Comparison of ENCODE assay signal across 15 cellular contexts in the genomic region with DNA sequence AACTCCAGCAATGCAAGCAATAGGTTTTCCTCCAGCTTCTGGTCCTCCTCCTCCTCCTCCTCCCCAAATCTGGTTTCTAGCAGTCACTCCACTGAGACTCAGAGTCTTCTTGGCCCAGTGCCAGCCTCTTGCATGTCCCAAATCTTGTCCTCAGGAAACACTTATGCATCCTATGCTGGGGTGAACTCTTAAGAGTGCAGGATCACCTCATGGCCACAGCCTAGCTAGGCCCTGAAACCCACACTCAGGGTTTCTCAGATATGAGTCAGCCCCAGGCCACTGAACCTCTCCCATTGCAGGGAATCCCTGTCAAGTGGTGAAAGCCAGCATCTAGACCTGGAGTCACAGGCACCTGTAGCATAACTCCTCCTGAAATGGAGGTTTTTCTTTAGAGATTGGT. TPM values are rescaled to one million over a fixed set of nuclear protein-coding genes. Genes with fewer than 3 reads are reported as not detected.
DNase-seq lines count a peak whose midpoint lies in the region; ATAC-seq, FAIRE-seq and TF ChIP-seq lines count a peak whose summit lies in the region.
"Not testable (repeated sequence)": the region's sequence is repeated elsewhere in the genome, so short reads cannot be mapped to it uniquely, and the experiment has no call there.
"Had no signal": no experiment of that assay in that cellular context is flagged by ENCODE, and none has a peak within 500 bp of the region (broad histone marks: within the 10 kb centered on the region; RNA-seq: fewer than 3 reads in every experiment).

No MANE protein-coding gene starts in this region.

- SMC1A ChIA-PET in GM12878 (lab: Charles Lee; ENCODE audit: uncharacterized antibody, unreplicated experiment), result not testable (repeated sequence)

- not testable (repeated sequence) for H3K4me1 Mint-ChIP-seq in T-helper 17 cell

- H3K27me3 ChIP-seq in GM12878 (replicated peaks in 1 of 2; ENCODE audit: control insufficient read depth in 2 of 2, insufficient read depth in 2 of 2, low read length in 1 of 2); foreskin keratinocyte: not testable (repeated sequence)

- not testable (repeated sequence) for TF ChIP-seq RAD21 in GM12878 (IDR thresholded peaks at IDR 0.05; ENCODE audit: insufficient read depth, low read depth, low read length)

- not testable (repeated sequence) for H3K4me3 Mint-ChIP-seq in T-helper 17 cell

- TF ChIP-seq CTCF in GM12878 (IDR thresholded peaks at IDR 0.05 in 2 of 3, conservative IDR thresholded peaks at IDR 0.05 in 1 of 3; ENCODE audit: control insufficient read depth in 2 of 3, extremely low read depth in 1 of 3, insufficient read depth in 1 of 3, low read depth in 3 of 3, low read length in 3 of 3); foreskin keratinocyte (conservative IDR thresholded peaks at IDR 0.05): not testable (repeated sequence)

- not testable (repeated sequence) for H3K36me3 ChIP-seq in GM12878 (ENCODE audit: control insufficient read depth in 2 of 2, insufficient read depth in 2 of 2, low read length in 1 of 2)

- not testable (repeated sequence) for BruUV-seq in GM12878 (replicated peaks; lab: Mats Ljungman, UMichigan)

- not testable (repeated sequence) for H3K9me3 ChIP-seq in T-helper 17 cell (ENCODE audit: control insufficient read depth, low read length, poor library complexity, severe bottlenecking); GM12878 (replicated peaks; ENCODE audit: control insufficient read depth, insufficient read depth, low read length)

- TF ChIP-seq POLR2A in H54 (IDR thresholded peaks at IDR 0.05; ENCODE audit: low read depth, low read length); GM12878 (IDR thresholded peaks at IDR 0.05; ENCODE audit: low read depth, low read length): not testable (repeated sequence)

- H3K79me2 ChIP-seq in GM12878 (ENCODE audit: control insufficient read depth, insufficient read depth, low read length), result not testable (repeated sequence)

- RAD21 ChIA-PET in GM12878 (lab: Charles Lee; ENCODE audit: unreplicated experiment), result not testable (repeated sequence)

- H3K4me2 ChIP-seq in GM12878 (ENCODE audit: control insufficient read depth, insufficient read depth), result not testable (repeated sequence)

- POLR2A ChIA-PET in GM12878 (lab: Charles Lee), result not testable (repeated sequence)

- H3K27ac ChIP-seq in GM12878 (ENCODE audit: control insufficient read depth, insufficient read depth); foreskin keratinocyte: not testable (repeated sequence)

- H4K20me1 ChIP-seq in GM12878 (ENCODE audit: control insufficient read depth, insufficient read depth), result not testable (repeated sequence)

- ATAC-seq in HG02885 (IDR thresholded peaks at IDR 0.05; ENCODE audit: poor library complexity, unreplicated experiment), result peak; percentile 53
- ATAC-seq in T-helper 17 cell, result not testable (repeated sequence)
- peak; percentile 35; the same call in 2 of the 3 replicates for ATAC-seq in GM12878
- ATAC-seq in foreskin keratinocyte, result peak; percentile 58

- not testable (repeated sequence) for H3K4me1 ChIP-seq in GM12878 (ENCODE audit: control insufficient read depth, insufficient read depth, low read length); foreskin keratinocyte

- in situ Hi-C loops in GM12878 (cut with MboI), result not testable (repeated sequence)

- FAIRE-seq in H54 (lab: Jason Lieb, UNC), result peak; percentile 38
- not testable (repeated sequence) for FAIRE-seq in GM12878 (lab: Jason Lieb, UNC)

- intact Hi-C loops in GM12878 (cut with micrococcal nuclease; ENCODE audit: unreplicated experiment), result not testable (repeated sequence)

- H3K27ac Mint-ChIP-seq in T-helper 17 cell, result peak overlapping the region; percentile 14

- DNase-seq in EH (ENCODE audit: low read depth), result peak; percentile 1
- not testable (repeated sequence) for DNase-seq in H54 (ENCODE audit: insufficient read length, low spot score); T-helper 17 cell; GM12878 (ENCODE audit: low read depth, low spot score); foreskin keratinocyte
- peak; percentile 38 for DNase-seq in renal cortical epithelial cell (ENCODE audit: low read depth)

- H2AFZ ChIP-seq in GM12878 (ENCODE audit: control insufficient read depth, low read depth, low read length), result not testable (repeated sequence)

- H3K4me3 ChIP-seq in GM12878, result not testable (repeated sequence)

- TF ChIP-seq EP300 in GM12878 (IDR thresholded peaks at IDR 0.05; ENCODE audit: borderline replicate concordance in 1 of 2, control insufficient read depth in 1 of 2, low read depth in 2 of 2, low read length in 2 of 2), result not testable (repeated sequence)

- H3K36me3 Mint-ChIP-seq in T-helper 17 cell (ENCODE audit: low read depth), result not testable (repeated sequence)

- not testable (repeated sequence) for H3K9ac ChIP-seq in GM12878 (ENCODE audit: control insufficient read depth, insufficient read depth, low read length)

- CTCF ChIA-PET in GM12878 (lab: Yijun Ruan, JAX), result not testable (repeated sequence)

- not testable (repeated sequence) for H3K27me3 Mint-ChIP-seq in T-helper 17 cell

TF ChIP-seq in GM12878, 131 proteins besides CTCF, POLR2A, EP300 and RAD21:
- 0 out of 2 replicates have a peak, but pooled peaks have one; percentile 8 for TF ChIP-seq RUNX3 (IDR thresholded peaks at IDR 0.05; ENCODE audit: low read length)

RNA-seq across cellular contexts. Expression of a gene that starts 18.2 kb away (rescaled TPM):
- total RNA-seq in T-helper 17 cell, result not detected
- not detected in 2 replicates for total RNA-seq in GM12878 (2013; cell fraction: nucleolus; rRNA removed)
- total RNA-seq in GM12878 (2014; rRNA removed), result not detected in 2 replicates
- total RNA-seq in GM12878 (2014; rRNA removed; fragmentation: Illumina TruSeq; extraction: Trizol), result not detected in 2 replicates
- total RNA-seq in GM12878 (2021), result not detected in 2 replicates
- polyA plus RNA-seq in GM12878 (2011; ENCODE audit: low read depth), result not detected
- not detected in 2 replicates for polyA plus RNA-seq in GM12878 (2011; rRNA removed)
- polyA plus RNA-seq in GM12878 (2011; cell fraction: cytosol; rRNA removed), result not detected in 2 replicates
- not detected in 2 replicates for polyA plus RNA-seq in GM12878 (2011; cell fraction: nucleus; rRNA removed)
- not detected in 2 replicates for polyA plus RNA-seq in GM12878 (2012)
- not detected in 2 replicates for polyA plus RNA-seq in GM12878 (2014; fragmentation: Illumina TruSeq; extraction: Trizol)
- not detected for polyA plus RNA-seq in GM12878 (2014; fragmentation: Nextera tagmentation; extraction: Ambion mirVana)
- polyA plus RNA-seq in GM12878 (2014; rRNA removed), result not detected in 2 replicates
- not detected for polyA plus RNA-seq in GM12878 (2016; fragmentation: Nextera tagmentation; extraction: Ambion mirVana)
- not detected in 2 replicates for polyA minus RNA-seq in GM12878 (2011; rRNA and poly(A)+ RNA removed)
- polyA minus RNA-seq in GM12878 (2011; cell fraction: cytosol; rRNA and poly(A)+ RNA removed), result not detected in 2 replicates
- not detected in 2 replicates for polyA minus RNA-seq in GM12878 (2011; cell fraction: nucleus; rRNA and poly(A)+ RNA removed)
- not detected in 2 replicates for total RNA-seq in foreskin keratinocyte
- polyA plus RNA-seq in foreskin keratinocyte, result not detected in 2 replicates
- 0.69 and 14.4 TPM in 2 replicates for total RNA-seq in renal cortical epithelial cell
- total RNA-seq: A673; CD8-positive, alpha-beta T cell; GM23338; H9; HFFc6; HT-29 had no signal
- polyA plus RNA-seq: BJ, CD14-positive monocyte, GM23338 had no signal
